ENCODE assay signal across 9 cellular contexts in genomic region chr3:143763568-143764162, GRCh38.
DNase-seq lines count a peak whose midpoint lies in the region; ATAC-seq and TF ChIP-seq lines count a peak whose summit lies in the region.
"Had no signal": no experiment of that assay in that cellular context is flagged by ENCODE, and none has a peak within 500 bp of the region (broad histone marks: within the 10 kb centered on the region; RNA-seq: fewer than 3 reads in every experiment).

No MANE protein-coding gene starts in this region.

- H3K9me2 ChIP-seq in neural cell (ENCODE audit: insufficient read depth, low read length) = no peaks in the 10 kb centered on the region

- H3F3A ChIP-seq in neural cell (ENCODE audit: insufficient read depth, low read length, poor library complexity, severe bottlenecking) = no peaks in the 10 kb centered on the region

- DNase-seq in G401 (ENCODE audit: low spot score) (peak; percentile 29), NCI-H1105 (lab: John Stamatoyannopoulos, UW) (peak; percentile 15), choroid plexus epithelial cell (ENCODE audit: low read depth) (peak; percentile 66), Peyer's patch (no peak)
- no peak for DNase-seq in activated CD4-positive, alpha-beta T cell treated with anti-CD3 and anti-CD28 coated beads, Interleukin-2, amount 50 U/mL, for 1 hour

- no peaks in the 10 kb centered on the region for H4K20me1 ChIP-seq in neural cell (ENCODE audit: insufficient read depth)

- H3K4me3 ChIP-seq in choroid plexus epithelial cell (ENCODE audit: low read depth, low read length) = no peak overlapping the region
- no peak overlapping the region for H3K4me3 ChIP-seq in neural cell (ENCODE audit: low read length)
- H3K4me3 ChIP-seq in Peyer's patch = no peak overlapping the region
- H3K4me3 ChIP-seq: coronary artery had no signal

- peak; percentile 81 for TF ChIP-seq RAD21 in neural cell (conservative IDR thresholded peaks at IDR 0.05)

- H3K27ac ChIP-seq in neural cell (ENCODE audit: low read length) (no peak overlapping the region), Peyer's patch (no peak overlapping the region)
- H3K27ac ChIP-seq: coronary artery had no signal

- TF ChIP-seq CTCF in choroid plexus epithelial cell (conservative IDR thresholded peaks at IDR 0.05; ENCODE audit: low read depth, low read length) (peak; percentile 63), neural cell (IDR thresholded peaks at IDR 0.05; ENCODE audit: poor library complexity, severe bottlenecking) (peak; percentile 76), Peyer's patch (IDR thresholded peaks at IDR 0.05) (peak in 2 of 6 experiments; percentile 3 to 14)

- in situ Hi-C loops in G401 (cut with HindIII; ENCODE audit: low sequenced_read_pairs) = no loop called here

- H2AFZ ChIP-seq in neural cell (ENCODE audit: low read depth, low read length) = no peak overlapping the region

- no peak for ATAC-seq in GM21825 (IDR thresholded peaks at IDR 0.05; ENCODE audit: unreplicated experiment)
- ATAC-seq: naive thymus-derived CD4-positive, alpha-beta T cell had no signal

- H3K79me2 ChIP-seq in neural cell (replicated peaks; ENCODE audit: insufficient read depth, low read length) = no peaks in the 10 kb centered on the region

- no peaks in the 10 kb centered on the region for H3K27me3 ChIP-seq in neural cell (ENCODE audit: insufficient read depth, low read depth, low read length)
- H3K27me3 ChIP-seq in Peyer's patch = no peaks in the 10 kb centered on the region

- no peaks in the 10 kb centered on the region for H3K4me1 ChIP-seq in Peyer's patch

- TF ChIP-seq POLR2A in Peyer's patch (IDR thresholded peaks at IDR 0.05) = no peak

- H3K4me2 ChIP-seq in neural cell (ENCODE audit: low read length) = no peak overlapping the region

- no peak overlapping the region for H3K9ac ChIP-seq in neural cell (ENCODE audit: low read length)

- no peak for TF ChIP-seq EP300 in neural cell (conservative IDR thresholded peaks at IDR 0.05; ENCODE audit: poor library complexity, severe bottlenecking)

- H3K9me3 ChIP-seq in neural cell (ENCODE audit: low read length) (no peaks in the 10 kb centered on the region), Peyer's patch (no peaks in the 10 kb centered on the region)

- H3K36me3 ChIP-seq in neural cell (ENCODE audit: insufficient read depth, low read length) (no peaks in the 10 kb centered on the region), Peyer's patch (no peaks in the 10 kb centered on the region)

TF ChIP-seq in neural cell, 6 proteins besides CTCF, POLR2A, EP300 and RAD21:
- TF ChIP-seq SMC3 (conservative IDR thresholded peaks at IDR 0.05; ENCODE audit: poor library complexity) (peak; percentile 74), MXI1 (conservative IDR thresholded peaks at IDR 0.05; ENCODE audit: poor library complexity, severe bottlenecking) (no peak)

Comparison
In these comparisons a context has a peak if more than half of its experiments do, and no peak if none do; other contexts are left out.
1. DNase-seq: peak in G401 (single experiment), NCI-H1105 (single experiment) and choroid plexus epithelial cell (single experiment); none in Peyer's patch (0 of 3) and activated CD4-positive, alpha-beta T cell treated with anti-CD3 and anti-CD28 coated beads, Interleukin-2, amount 50 U/mL, for 1 hour (single experiment).